In the genomic region with DNA sequence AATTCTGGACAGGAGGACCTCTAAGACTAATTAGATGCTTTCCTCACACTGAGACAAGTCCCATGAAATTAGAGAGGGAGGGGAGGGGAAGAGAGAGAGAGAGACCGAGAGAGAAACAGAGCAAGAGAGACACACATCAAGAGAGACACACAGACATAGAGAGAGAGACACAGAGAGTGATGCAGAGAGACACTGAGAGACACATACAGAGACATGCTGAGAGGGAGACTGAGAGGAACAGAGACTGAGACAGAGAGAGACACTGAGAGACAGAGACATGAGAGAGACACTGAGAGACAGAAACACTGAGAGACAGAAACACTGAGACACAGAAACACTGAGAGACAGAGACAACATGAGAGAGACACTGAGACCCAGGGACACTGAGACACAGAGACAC, we compare ENCODE assay signal across 1 cellular context.
TF ChIP-seq lines count a peak whose summit lies in the region.

No MANE protein-coding gene starts in this region.

TF ChIP-seq in HepG2, 621 proteins besides CTCF, POLR2A, EP300 and RAD21 (continued from another document):
- TF ChIP-seq, protein P1, sequence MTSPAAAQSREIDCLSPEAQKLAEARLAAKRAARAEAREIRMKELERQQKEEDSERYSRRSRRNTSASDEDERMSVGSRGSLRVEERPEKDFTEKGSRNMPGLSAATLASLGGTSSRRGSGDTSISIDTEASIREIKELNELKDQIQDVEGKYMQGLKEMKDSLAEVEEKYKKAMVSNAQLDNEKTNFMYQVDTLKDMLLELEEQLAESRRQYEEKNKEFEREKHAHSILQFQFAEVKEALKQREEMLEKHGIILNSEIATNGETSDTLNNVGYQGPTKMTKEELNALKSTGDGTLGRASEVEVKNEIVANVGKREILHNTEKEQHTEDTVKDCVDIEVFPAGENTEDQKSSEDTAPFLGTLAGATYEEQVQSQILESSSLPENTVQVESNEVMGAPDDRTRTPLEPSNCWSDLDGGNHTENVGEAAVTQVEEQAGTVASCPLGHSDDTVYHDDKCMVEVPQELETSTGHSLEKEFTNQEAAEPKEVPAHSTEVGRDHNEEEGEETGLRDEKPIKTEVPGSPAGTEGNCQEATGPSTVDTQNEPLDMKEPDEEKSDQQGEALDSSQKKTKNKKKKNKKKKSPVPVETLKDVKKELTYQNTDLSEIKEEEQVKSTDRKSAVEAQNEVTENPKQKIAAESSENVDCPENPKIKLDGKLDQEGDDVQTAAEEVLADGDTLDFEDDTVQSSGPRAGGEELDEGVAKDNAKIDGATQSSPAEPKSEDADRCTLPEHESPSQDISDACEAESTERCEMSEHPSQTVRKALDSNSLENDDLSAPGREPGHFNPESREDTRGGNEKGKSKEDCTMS (CRISPR knock-in tag; conservative IDR thresholded peaks at IDR 0.05): no peak
- TF ChIP-seq ZNF589 (CRISPR knock-in tag; conservative IDR thresholded peaks at IDR 0.05): no peak
- TF ChIP-seq SMC3 (IDR thresholded peaks at IDR 0.05; ENCODE audit: low read length): no peak
- no peak for TF ChIP-seq ZNF124 (CRISPR knock-in tag; IDR thresholded peaks at IDR 0.05)
- TF ChIP-seq REL (CRISPR knock-in tag; conservative IDR thresholded peaks at IDR 0.05): no peak
- no peak for TF ChIP-seq ZBTB46 (CRISPR knock-in tag; IDR thresholded peaks at IDR 0.05; ENCODE audit: borderline replicate concordance)
- 0 out of 2 replicates have a peak, but pooled peaks have one; percentile 46 for TF ChIP-seq SOX6 (IDR thresholded peaks at IDR 0.05)
- no peak for TF ChIP-seq SOX6 (CRISPR knock-in tag; IDR thresholded peaks at IDR 0.05)
- TF ChIP-seq ZC3H13 (CRISPR knock-in tag; IDR thresholded peaks at IDR 0.05): no peak
- no peak for TF ChIP-seq ZFX (CRISPR knock-in tag; IDR thresholded peaks at IDR 0.05; ENCODE audit: low read depth)
- TF ChIP-seq SCMH1 (CRISPR knock-in tag; IDR thresholded peaks at IDR 0.05; ENCODE audit: borderline replicate concordance): no peak
- TF ChIP-seq HBP1 (CRISPR knock-in tag; IDR thresholded peaks at IDR 0.05; ENCODE audit: low read depth): no peak
- no peak for TF ChIP-seq DNMT3B (CRISPR knock-in tag; conservative IDR thresholded peaks at IDR 0.05)
- TF ChIP-seq BCL3 (CRISPR knock-in tag; IDR thresholded peaks at IDR 0.05): no peak
- TF ChIP-seq HNF4G (IDR thresholded peaks at IDR 0.05; ENCODE audit: borderline replicate concordance, low read depth, low read length): no peak
- no peak for TF ChIP-seq HNF4G (CRISPR knock-in tag; IDR thresholded peaks at IDR 0.05; ENCODE audit: borderline replicate concordance, low read depth)
- TF ChIP-seq FOXP1 (IDR thresholded peaks at IDR 0.05): 0 out of 2 replicates have a peak, but pooled peaks have one; percentile 40
- TF ChIP-seq FOXP1 (CRISPR knock-in tag; IDR thresholded peaks at IDR 0.05): no peak
- no peak for TF ChIP-seq ZNF737 (CRISPR knock-in tag; IDR thresholded peaks at IDR 0.05; ENCODE audit: borderline replicate concordance)
- no peak for TF ChIP-seq TP53 (CRISPR knock-in tag; conservative IDR thresholded peaks at IDR 0.05)
- no peak for TF ChIP-seq ZNF225 (CRISPR knock-in tag; IDR thresholded peaks at IDR 0.05)
- TF ChIP-seq ZNF777 (CRISPR knock-in tag; IDR thresholded peaks at IDR 0.05): no peak
- no peak for TF ChIP-seq ZKSCAN5 (CRISPR knock-in tag; IDR thresholded peaks at IDR 0.05)
- no peak for TF ChIP-seq STAG1 (CRISPR knock-in tag; IDR thresholded peaks at IDR 0.05)
- TF ChIP-seq LCORL (IDR thresholded peaks at IDR 0.05): peak; percentile 7; the same call in 1 of the 2 replicates
- no peak for TF ChIP-seq LCORL (CRISPR knock-in tag; IDR thresholded peaks at IDR 0.05)
- TF ChIP-seq ZNF747 (CRISPR knock-in tag; IDR thresholded peaks at IDR 0.05; ENCODE audit: borderline replicate concordance): no peak
- peak; percentile 77 for TF ChIP-seq ZNF282 (IDR thresholded peaks at IDR 0.05; ENCODE audit: partially characterized antibody)
- TF ChIP-seq, protein P2, sequence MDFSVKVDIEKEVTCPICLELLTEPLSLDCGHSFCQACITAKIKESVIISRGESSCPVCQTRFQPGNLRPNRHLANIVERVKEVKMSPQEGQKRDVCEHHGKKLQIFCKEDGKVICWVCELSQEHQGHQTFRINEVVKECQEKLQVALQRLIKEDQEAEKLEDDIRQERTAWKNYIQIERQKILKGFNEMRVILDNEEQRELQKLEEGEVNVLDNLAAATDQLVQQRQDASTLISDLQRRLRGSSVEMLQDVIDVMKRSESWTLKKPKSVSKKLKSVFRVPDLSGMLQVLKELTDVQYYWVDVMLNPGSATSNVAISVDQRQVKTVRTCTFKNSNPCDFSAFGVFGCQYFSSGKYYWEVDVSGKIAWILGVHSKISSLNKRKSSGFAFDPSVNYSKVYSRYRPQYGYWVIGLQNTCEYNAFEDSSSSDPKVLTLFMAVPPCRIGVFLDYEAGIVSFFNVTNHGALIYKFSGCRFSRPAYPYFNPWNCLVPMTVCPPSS (IDR thresholded peaks at IDR 0.05): 0 out of 2 replicates have a peak, but pooled peaks have one; percentile 72
- TF ChIP-seq, protein P3, sequence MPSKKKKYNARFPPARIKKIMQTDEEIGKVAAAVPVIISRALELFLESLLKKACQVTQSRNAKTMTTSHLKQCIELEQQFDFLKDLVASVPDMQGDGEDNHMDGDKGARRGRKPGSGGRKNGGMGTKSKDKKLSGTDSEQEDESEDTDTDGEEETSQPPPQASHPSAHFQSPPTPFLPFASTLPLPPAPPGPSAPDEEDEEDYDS (CRISPR knock-in tag; IDR thresholded peaks at IDR 0.05): no peak
- no peak for TF ChIP-seq ZNF343 (CRISPR knock-in tag; IDR thresholded peaks at IDR 0.05)
- TF ChIP-seq YEATS2 (CRISPR knock-in tag; IDR thresholded peaks at IDR 0.05; ENCODE audit: borderline replicate concordance): no peak
- no peak for TF ChIP-seq ZNF557 (CRISPR knock-in tag; IDR thresholded peaks at IDR 0.05)
- TF ChIP-seq HMGA1 (CRISPR knock-in tag; conservative IDR thresholded peaks at IDR 0.05): no peak
- TF ChIP-seq ZNF556 (CRISPR knock-in tag; IDR thresholded peaks at IDR 0.05; ENCODE audit: borderline replicate concordance): no peak
- TF ChIP-seq ZNF597 (CRISPR knock-in tag; IDR thresholded peaks at IDR 0.05): no peak
